In genomic region chr11:66557733-66558326, GRCh38 we compare ENCODE assay signal across 29 cellular contexts. TPM values are rescaled to one million over a fixed set of nuclear protein-coding genes. Genes with fewer than 3 reads are reported as not detected.
"Had no signal": no experiment of that assay in that cellular context is flagged by ENCODE, and none has a peak within 500 bp of the region (broad histone marks: within the 10 kb centered on the region; RNA-seq: fewer than 3 reads in every experiment).

No MANE protein-coding gene starts in this region.

- H3K27ac ChIP-seq: epithelial cell of prostate, esophagus muscularis mucosa, heart right ventricle, left ventricle myocardium inferior, lower lobe of right lung, parathyroid adenoma, psoas muscle, spleen, testis, tibial nerve, upper lobe of right lung had no signal

- H2AFZ ChIP-seq: parathyroid adenoma had no signal

- H3K27me3 ChIP-seq: testis had no signal

- FAIRE-seq: kidney had no signal

- H3K4me3 ChIP-seq: esophagus muscularis mucosa, gastrocnemius medialis, heart right ventricle, left ventricle myocardium inferior, lower lobe of right lung, psoas muscle, spleen, testis, tibial nerve, upper lobe of right lung had no signal

- ATAC-seq: effector memory CD8-positive, alpha-beta T cell; gastrocnemius medialis; heart right ventricle; left cardiac atrium; lower lobe of right lung; natural killer cell; sciatic nerve; stimulated activated naive CD8-positive, alpha-beta T cell treated with anti-CD3 and anti-CD28 coated beads, Interleukin-15, amount 100 ng/mL, for 72 hours; upper lobe of right lung had no signal

- DNase-seq: effector memory CD8-positive, alpha-beta T cell; gastrocnemius medialis; heart right ventricle; immature natural killer cell; kidney; left cardiac atrium; left ventricle myocardium inferior; lower lobe of right lung; natural killer cell; nucleus accumbens; psoas muscle; retina; spleen; stimulated activated CD4-positive, alpha-beta T cell treated with anti-CD3 and anti-CD28 coated beads, Interleukin-15, amount 100 ng/mL, for 24 hours; stimulated activated CD4-positive, alpha-beta T cell treated with anti-CD3 and anti-CD28 coated beads, Interleukin-1b, Interleukin-23, amount 100 ng/mL, for 48 hours; stimulated activated CD4-positive, alpha-beta T cell treated with anti-CD3 and anti-CD28 coated beads, Interleukin-4, amount 100 ng/mL, for 24 hours; stimulated activated naive B cell treated with anti-CD40 and anti-IgM and Interleukin-4, amounts not matched to agents 10 μg/mL and 1 μg/mL and 100 μg/mL, for 72 hours; stimulated activated naive CD8-positive, alpha-beta T cell treated with anti-CD3 and anti-CD28 coated beads, Interleukin-15, amount 100 ng/mL, for 72 hours; testis; upper lobe of right lung had no signal

- H3K9me3 ChIP-seq: esophagus muscularis mucosa, gastrocnemius medialis, heart right ventricle, left ventricle myocardium inferior, lower lobe of right lung, psoas muscle, spleen, testis, tibial nerve, upper lobe of right lung had no signal

- H3K9ac ChIP-seq: parathyroid adenoma had no signal

- H3K79me2 ChIP-seq: parathyroid adenoma had no signal

- H3K36me3 ChIP-seq: left ventricle myocardium inferior, lower lobe of right lung, spleen, upper lobe of right lung had no signal

RNA-seq across cellular contexts. Expression of gene CTSF, which starts 10.6 kb away (rescaled TPM):
- total RNA-seq: mesothelial cell of epicardium, neural crest cell had no signal

RNA-seq across cellular contexts. Expression of gene ACTN3, which starts 11.1 kb away (rescaled TPM):
- total RNA-seq: esophagus muscularis mucosa, fibroblast of villous mesenchyme, left ventricle myocardium inferior, upper lobe of right lung had no signal

RNA-seq across cellular contexts. Expression of gene CCDC87, which starts 35.0 kb away (rescaled TPM):
- total RNA-seq: skeletal muscle tissue had no signal
- polyA plus RNA-seq: immature natural killer cell had no signal
